ENCODE assay signal across 19 cellular contexts in the genomic region with DNA sequence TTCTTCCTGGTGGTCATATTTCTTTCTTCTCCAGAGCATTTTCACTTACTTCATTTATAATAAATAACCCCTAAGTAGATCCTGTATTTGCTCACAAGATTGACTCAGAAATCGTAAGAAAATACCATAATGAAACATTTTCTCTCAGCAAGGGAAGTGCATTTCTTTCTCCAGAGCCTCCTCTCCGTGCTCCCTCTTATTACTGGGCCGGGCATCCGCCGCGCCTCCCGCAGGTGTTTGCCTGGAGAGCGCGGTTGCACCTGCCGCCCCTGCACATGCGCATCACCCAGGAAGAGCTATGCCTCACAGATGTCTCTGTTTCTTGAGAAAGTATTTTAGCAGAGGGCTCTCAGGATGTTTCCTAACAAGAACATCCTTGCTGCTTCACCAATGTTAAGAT.
DNase-seq lines count a peak whose midpoint lies in the region; ATAC-seq, FAIRE-seq and TF ChIP-seq lines count a peak whose summit lies in the region.
"Had no signal": no experiment of that assay in that cellular context is flagged by ENCODE, and none has a peak within 500 bp of the region (broad histone marks: within the 10 kb centered on the region; RNA-seq: fewer than 3 reads in every experiment).

No MANE protein-coding gene starts in this region.

- intact Hi-C loops in K562 (cut with micrococcal nuclease) (no loop called here), upper lobe of right lung (cut with DNase I) (no loop called here)

- H3K27me3 ChIP-seq in K562 (ENCODE audit: control insufficient read depth in 2 of 2, insufficient read depth in 2 of 2, low read length in 2 of 2) = 0 out of 5 replicates have a peak, but pooled peaks cover 0 to 4% of the 10 kb centered on the region in 2 experiments
- no peaks in the 10 kb centered on the region for H3K27me3 ChIP-seq in upper lobe of right lung
- H3K27me3 ChIP-seq: BLaER1 had no signal

- H2AFZ ChIP-seq in K562 (ENCODE audit: low read depth, low read length) = no peak overlapping the region

- no peaks in the 10 kb centered on the region for H4K20me1 ChIP-seq in K562 (replicated peaks; ENCODE audit: control insufficient read depth, insufficient read depth, low read length)
- H4K20me1 ChIP-seq: BLaER1 had no signal

- CTCF ChIA-PET in K562 (lab: Yijun Ruan, JAX; ENCODE audit: low intra/inter-chr PET ratio) = no interaction called here

- POLR2A ChIA-PET in K562 (lab: Yijun Ruan, JAX) = interaction anchor here (1.1 kb wide), 1 partner anchor 250 kb away, joined by 3 read pairs; no protein-coding TSS in a partner anchor

- no peaks in the 10 kb centered on the region for H3K36me3 ChIP-seq in K562 (ENCODE audit: control insufficient read depth, insufficient read depth, low read length)
- H3K36me3 ChIP-seq in upper lobe of right lung = no peaks in the 10 kb centered on the region
- H3K36me3 ChIP-seq: BLaER1 had no signal

- no peak for FAIRE-seq in K562 (lab: Jason Lieb, UNC)
- FAIRE-seq: D721Med, RCC 7860 had no signal

- ATAC-seq in K562 (no peak), upper lobe of right lung (no peak)
- ATAC-seq: SK-N-SH treated with all-trans-retinoic acid at 6 μM for 48 hours, T-cell had no signal

- H3K4me3 ChIP-seq in K562 (no peak overlapping the region), upper lobe of right lung (no peak overlapping the region)
- H3K4me3 ChIP-seq: BLaER1 had no signal

- H3K27ac ChIP-seq in K562 (ENCODE audit: extremely low read depth, low read depth, low read length) (no peak overlapping the region), upper lobe of right lung (no peak overlapping the region)
- H3K27ac ChIP-seq: BLaER1 had no signal

- DNase-seq in NCI-H748 (lab: John Stamatoyannopoulos, UW; ENCODE audit: unreplicated experiment) = peak; percentile 3
- no peak for DNase-seq in NCI-H748 treated with DMSO at 0.1 percent for 48 hours (lab: John Stamatoyannopoulos, UW)
- DNase-seq in NCI-H2029 (lab: John Stamatoyannopoulos, UW) = peak; percentile 29
- no peak for DNase-seq in K562 (ENCODE audit: extremely low read depth in 1 of 4, low spot score in 3 of 4)
- DNase-seq in upper lobe of right lung = peak; percentile 17
- DNase-seq in CD1c-positive myeloid dendritic cell (ENCODE audit: extremely low spot score) = no peak
- no peak for DNase-seq in SIG-M5 (lab: John Stamatoyannopoulos, UW)
- DNase-seq: CD8-positive, alpha-beta memory T cell; DMS79 treated with DMSO at 0.1 percent for 48 hours; KG1; NCI-H2081 treated with DMSO at 0.1 percent for 48 hours; NCI-H2227 treated with DMSO at 0.1 percent for 48 hours; NCI-H510A treated with DMSO at 0.1 percent for 48 hours; Right ventricle myocardium superior; T-cell had no signal

- H3K9ac ChIP-seq in K562 (ENCODE audit: insufficient read depth in 1 of 2, low read depth in 2 of 2, low read length in 2 of 2) = no peak overlapping the region
- H3K9ac ChIP-seq: BLaER1 had no signal

- no peak for TF ChIP-seq EP300 in K562 (IDR thresholded peaks at IDR 0.05; ENCODE audit: low read length)

- TF ChIP-seq POLR2A in K562 (conservative IDR thresholded peaks at IDR 0.05) = no peak

- H3K9me1 ChIP-seq in K562 (ENCODE audit: control insufficient read depth, insufficient read depth, low read length) = no peaks in the 10 kb centered on the region

- no peak for TF ChIP-seq RAD21 in K562 (CRISPR knock-in tag; conservative IDR thresholded peaks at IDR 0.05 in 1 of 2, IDR thresholded peaks at IDR 0.05 in 1 of 2)

- in situ Hi-C loops in K562 (cut with MboI) = no loop called here

- no TSS peak for BruUV-seq in K562 (replicated peaks; lab: Mats Ljungman, UMichigan)

- H3K4me1 ChIP-seq in K562 (replicated peaks in 1 of 2; ENCODE audit: control insufficient read depth in 2 of 2, insufficient read depth in 2 of 2, low read length in 2 of 2) = no peaks in the 10 kb centered on the region
- H3K4me1 ChIP-seq in upper lobe of right lung = no peaks in the 10 kb centered on the region

- H3K79me2 ChIP-seq in K562 (ENCODE audit: control insufficient read depth, insufficient read depth, low read length) = no peaks in the 10 kb centered on the region

- WGBS in K562 (ENCODE audit: insufficient coverage, low coverage, missing lambda C conversion rate) = 2% methylated on average over 9 of the region's 11 CpGs

- no peaks in the 10 kb centered on the region for H3K9me3 ChIP-seq in K562 (replicated peaks; ENCODE audit: control insufficient read depth, insufficient read depth, low read depth, low read length)
- H3K9me3 ChIP-seq in upper lobe of right lung = no peaks in the 10 kb centered on the region

- H3K4me2 ChIP-seq in K562 (ENCODE audit: insufficient read depth, low read length) = no peak overlapping the region
- H3K4me2 ChIP-seq: BLaER1 had no signal

- no peak for TF ChIP-seq CTCF in K562 (IDR thresholded peaks at IDR 0.05 in 2 of 3, conservative IDR thresholded peaks at IDR 0.05 in 1 of 3; ENCODE audit: insufficient read depth in 2 of 3, low read depth in 1 of 3, low read length in 3 of 3)
- TF ChIP-seq CTCF in upper lobe of right lung (IDR thresholded peaks at IDR 0.05) = no peak

TF ChIP-seq in K562, 482 proteins besides CTCF, POLR2A, EP300 and RAD21:
- peak; percentile 42 to 48; a peak in 3 of 4 replicates for TF ChIP-seq NRF1 (conservative IDR thresholded peaks at IDR 0.05 in 1 of 2, IDR thresholded peaks at IDR 0.05 in 1 of 2)
- TF ChIP-seq TAL1 (IDR thresholded peaks at IDR 0.05) = no peak

Comparison
In these comparisons a context has a peak if more than half of its experiments do, and no peak if none do; other contexts are left out.
1. DNase-seq: peak in NCI-H748 (single experiment), NCI-H2029 (single experiment) and upper lobe of right lung (single experiment); none in NCI-H748 treated with DMSO at 0.1 percent for 48 hours (single experiment), K562 (0 of 4), CD1c-positive myeloid dendritic cell (single experiment) and SIG-M5 (single experiment).